Comparison of ENCODE assay signal across 16 cellular contexts in genomic region chr10:79488870-79489269, GRCh38. TPM values are rescaled to one million over a fixed set of nuclear protein-coding genes. Genes with fewer than 3 reads are reported as not detected.
A peak's percentile ranks its signal among the peaks of the same experiment; 100 is the strongest.
DNase-seq lines count a peak whose midpoint lies in the region; ATAC-seq and TF ChIP-seq lines count a peak whose summit lies in the region.
"Had no signal": no experiment of that assay in that cellular context is flagged by ENCODE, and none has a peak within 500 bp of the region (broad histone marks: within the 10 kb centered on the region; RNA-seq: fewer than 3 reads in every experiment).

No MANE protein-coding gene starts in this region.

- no peak for TF ChIP-seq RAD21 in Ishikawa (IDR thresholded peaks at IDR 0.05; ENCODE audit: low read depth)

- no peaks in the 10 kb centered on the region for H3K4me1 ChIP-seq in endodermal cell (ENCODE audit: control insufficient read depth, insufficient read depth, low read length)
- H3K4me1 ChIP-seq: prostate gland had no signal

- ATAC-seq in HG02798 (IDR thresholded peaks at IDR 0.05; ENCODE audit: poor library complexity, unreplicated experiment) (no peak), GM21423 (IDR thresholded peaks at IDR 0.05; ENCODE audit: unreplicated experiment) (no peak)
- ATAC-seq: activated naive CD8-positive, alpha-beta T cell treated with anti-CD3 and anti-CD28 coated beads, Interleukin-2, amount 50 U/mL, for 24 hours had no signal

- H3K9ac ChIP-seq in endodermal cell (ENCODE audit: extremely low read depth, low read length, poor library complexity, severe bottlenecking) = no peak overlapping the region

- no peaks in the 10 kb centered on the region for H3K9me3 Mint-ChIP-seq in endodermal cell
- H3K9me3 Mint-ChIP-seq: activated naive CD8-positive, alpha-beta T cell treated with anti-CD3 and anti-CD28 coated beads, Interleukin-2, amount 50 U/mL, for 24 hours had no signal

- no peaks in the 10 kb centered on the region for H3K36me3 ChIP-seq in endodermal cell (ENCODE audit: control insufficient read depth, insufficient read depth, low read length)
- H3K36me3 ChIP-seq: prostate gland had no signal

- no peaks in the 10 kb centered on the region for H3K9me3 ChIP-seq in endodermal cell (ENCODE audit: control insufficient read depth, low read length)
- H3K9me3 ChIP-seq: prostate gland had no signal

- H3K27ac ChIP-seq in endodermal cell (ENCODE audit: low read depth, low read length) = no peak overlapping the region

- no peaks in the 10 kb centered on the region for H3K36me3 Mint-ChIP-seq in endodermal cell (ENCODE audit: low read depth)

- H3K27me3 Mint-ChIP-seq in endodermal cell (ENCODE audit: insufficient read depth) = peaks cover under 1% of the 10 kb centered on the region
- H3K27me3 Mint-ChIP-seq: activated naive CD8-positive, alpha-beta T cell treated with anti-CD3 and anti-CD28 coated beads, Interleukin-2, amount 50 U/mL, for 24 hours had no signal

- no peak overlapping the region for H3K27ac Mint-ChIP-seq in endodermal cell
- H3K27ac Mint-ChIP-seq: activated naive CD8-positive, alpha-beta T cell treated with anti-CD3 and anti-CD28 coated beads, Interleukin-2, amount 50 U/mL, for 24 hours had no signal

- DNase-seq in ACHN (peak; percentile 20), endodermal cell (peak; percentile 40), renal cortical epithelial cell (ENCODE audit: low read depth) (peak; percentile 85), HT-29 (ENCODE audit: low spot score) (no peak), medulla oblongata (ENCODE audit: extremely low spot score) (no peak)
- DNase-seq: activated CD4-positive, alpha-beta T cell treated with anti-CD3 and anti-CD28 coated beads for 48 hours; activated naive CD8-positive, alpha-beta T cell treated with anti-CD3 and anti-CD28 coated beads, Interleukin-2, amount 50 U/mL, for 24 hours; central memory CD4-positive, alpha-beta T cell; GF-D8; NCI-H1092; NCI-H2171; stimulated activated CD4-positive, alpha-beta T cell treated with anti-CD3 and anti-CD28 coated beads, Interleukin-1b, Interleukin-23, amount 100 ng/mL, for 48 hours had no signal

- TF ChIP-seq EP300 in Ishikawa (IDR thresholded peaks at IDR 0.05; ENCODE audit: borderline replicate concordance) = no peak

- no peak for TF ChIP-seq CTCF in endodermal cell (conservative IDR thresholded peaks at IDR 0.05)

- H3K27me3 ChIP-seq in endodermal cell (ENCODE audit: control insufficient read depth, insufficient read depth, low read length, poor library complexity, severe bottlenecking) = no peaks in the 10 kb centered on the region

- no peak overlapping the region for H3K4me3 Mint-ChIP-seq in endodermal cell
- H3K4me3 Mint-ChIP-seq: activated naive CD8-positive, alpha-beta T cell treated with anti-CD3 and anti-CD28 coated beads, Interleukin-2, amount 50 U/mL, for 24 hours had no signal

- peaks cover 1% of the 10 kb centered on the region for H3K4me1 Mint-ChIP-seq in endodermal cell
- H3K4me1 Mint-ChIP-seq: activated naive CD8-positive, alpha-beta T cell treated with anti-CD3 and anti-CD28 coated beads, Interleukin-2, amount 50 U/mL, for 24 hours had no signal

- in situ Hi-C loops in ACHN (cut with HindIII; ENCODE audit: low pct_ligation_motif_present, low pct_unique_long_range_greater_than_20kb, low sequenced_read_pairs) = loop anchor here (25.0 kb wide), 1 partner anchor 127 kb away; no protein-coding TSS in a partner anchor

- WGBS in endodermal cell (ENCODE audit: insufficient coverage in 1 of 2, insufficient read length in 1 of 2), 2 experiments = 96 to 100% methylated on average over 3 of the region's 3 CpGs

- no peak overlapping the region for H3K4me3 ChIP-seq in endodermal cell (ENCODE audit: low read length)
- H3K4me3 ChIP-seq: prostate gland had no signal

TF ChIP-seq in Ishikawa, 13 proteins besides CTCF, POLR2A, EP300 and RAD21:
- TF ChIP-seq YY1 (IDR thresholded peaks at IDR 0.05; ENCODE audit: low read depth) = no peak
- TF ChIP-seq USF1 (IDR thresholded peaks at IDR 0.05) = peak; percentile 79
- TF ChIP-seq, protein P1, sequence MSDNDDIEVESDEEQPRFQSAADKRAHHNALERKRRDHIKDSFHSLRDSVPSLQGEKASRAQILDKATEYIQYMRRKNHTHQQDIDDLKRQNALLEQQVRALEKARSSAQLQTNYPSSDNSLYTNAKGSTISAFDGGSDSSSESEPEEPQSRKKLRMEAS (IDR thresholded peaks at IDR 0.05) = 0 out of 2 replicates have a peak, but pooled peaks have one; percentile 20
TF ChIP-seq in Ishikawa: peak in this region for 2.

RNA-seq across cellular contexts. Expression of gene EIF5AL1, which starts 23.5 kb away (rescaled TPM):
- total RNA-seq in endodermal cell (under 1 TPM; 0.22 to 0.62 TPM), renal cortical epithelial cell (0.35 and 0.52 TPM in 2 replicates)
- polyA plus RNA-seq in endodermal cell (2013, experiment 1 of 2) = 1.7 TPM
- 1.9 TPM for polyA plus RNA-seq in endodermal cell (2013, experiment 2 of 2)
- total RNA-seq in HT-29 (2014; rRNA removed; shearing (Covaris generic)) = 0.53 and 0.81 TPM in 2 replicates

RNA-seq across cellular contexts. Expression of gene ZCCHC24, which starts 43.4 kb away (rescaled TPM):
- 10 to 100 TPM in 1 of 2 donors, 1 to 10 TPM in 1; 7.6 to 10.7 TPM for total RNA-seq in endodermal cell
- polyA plus RNA-seq in endodermal cell (2013, experiment 1 of 2) = 11.2 TPM
- polyA plus RNA-seq in endodermal cell (2013, experiment 2 of 2) = 11.5 TPM
- 0.87 and 6.3 TPM in 2 replicates for total RNA-seq in renal cortical epithelial cell
- total RNA-seq in HT-29 (2014; rRNA removed; shearing (Covaris generic)) = 0.10 TPM in 1 of 2 replicates, not detected in the other

Comparison
In these comparisons a context has a peak if more than half of its experiments do, and no peak if none do; other contexts are left out.
1. DNase-seq: peak in ACHN (single experiment), endodermal cell (single experiment) and renal cortical epithelial cell (single experiment); none in HT-29 (single experiment) and medulla oblongata (single experiment).